ENCODE assay signal across 11 cellular contexts in the genomic region with DNA sequence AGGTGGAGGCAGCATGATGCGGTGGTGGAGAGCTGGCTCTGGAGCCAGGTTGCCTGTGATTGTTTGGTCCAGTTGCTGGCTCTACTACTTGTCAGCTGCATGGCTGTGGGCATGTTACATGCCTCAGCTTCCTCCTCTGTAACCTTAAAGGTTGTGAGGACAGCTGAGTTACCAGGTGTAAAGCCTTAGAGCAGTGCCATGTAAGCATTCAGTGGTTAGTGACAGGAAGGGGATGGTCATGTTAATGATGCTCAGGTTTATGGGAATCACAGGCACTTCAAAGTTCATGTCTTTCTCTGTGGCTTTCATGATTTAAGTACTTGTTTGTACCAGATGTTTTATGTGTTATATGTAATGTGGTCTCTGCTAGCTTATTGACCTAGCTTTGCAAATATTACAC.
"Had no signal": no experiment of that assay in that cellular context is flagged by ENCODE, and none has a peak within 500 bp of the region (broad histone marks: within the 10 kb centered on the region; RNA-seq: fewer than 3 reads in every experiment).

No MANE protein-coding gene starts in this region.

- H3K4me3 ChIP-seq: pancreas, skin epidermis had no signal

- H3K27me3 Mint-ChIP-seq: brain had no signal

- H3K9me3 Mint-ChIP-seq: neural crest cell had no signal

- H3K4me1 ChIP-seq: pancreas had no signal

- DNase-seq: activated gamma-delta T cell treated with Interleukin-2 at 50 U/mL for 16 hours; amygdala; effector memory CD4-positive, alpha-beta T cell; mesendoderm; pancreas; trophoblast cell had no signal

- ATAC-seq: activated CD4-positive, CD25-positive, alpha-beta regulatory T cell treated with anti-CD3 and anti-CD28 coated beads, Interleukin-2, amount 50 U/mL, for 24 hours; pancreas had no signal

- H3K4me3 Mint-ChIP-seq: brain, neural crest cell had no signal

- H3K27me3 ChIP-seq: pancreas had no signal

- H3K9me3 ChIP-seq: pancreas had no signal

- H3K27ac ChIP-seq: epithelial cell of prostate, pancreas, skin epidermis had no signal
